8 cellular contexts compared by ENCODE assay signal in genomic region chr14:73789996-73790581, GRCh38.
DNase-seq lines count a peak whose midpoint lies in the region; ATAC-seq and TF ChIP-seq lines count a peak whose summit lies in the region.

No MANE protein-coding gene starts in this region.

- peak; percentile 29 for ATAC-seq in Right ventricle myocardium superior (ENCODE audit: poor library complexity)
- ATAC-seq in GM19452 (IDR thresholded peaks at IDR 0.05; ENCODE audit: unreplicated experiment) = no peak

- H3K27ac ChIP-seq in CD4-positive, alpha-beta memory T cell (ENCODE audit: low read depth, low read length) = no peak overlapping the region

- peaks cover 33% of the 10 kb centered on the region for H3K4me1 ChIP-seq in CD4-positive, alpha-beta memory T cell (ENCODE audit: insufficient read depth, low read length)
- H3K4me1 ChIP-seq in adipocyte (ENCODE audit: control insufficient read depth, insufficient read depth, low read length) = peaks cover 47% of the 10 kb centered on the region

- no peak overlapping the region for H3K4me3 ChIP-seq in CD4-positive, alpha-beta memory T cell (ENCODE audit: low read length in 2 of 2)
- H3K4me3 ChIP-seq in adipocyte (ENCODE audit: low read length) = peak overlapping the region; percentile 20

- POLR2A ChIA-PET in CD4-positive, alpha-beta memory T cell (lab: Charles Lee; ENCODE audit: partially characterized antibody) = interaction anchor here (7.2 to 8.5 kb wide), 3 partner anchors 16 to 47 kb away, joined by 136 to 465 read pairs (median 148); a partner anchor contains a TSS
- POLR2A ChIA-PET in HEK293T (lab: Yijun Ruan, JAX) = interaction anchor here (5.8 kb wide), 1 partner anchor 31 kb away, joined by 49 read pairs; a partner anchor contains a TSS

- H3K9me3 ChIP-seq in CD4-positive, alpha-beta memory T cell (ENCODE audit: control insufficient read depth in 1 of 2, low read length in 2 of 2) = no peaks in the 10 kb centered on the region
- no peaks in the 10 kb centered on the region for H3K9me3 ChIP-seq in adipocyte (ENCODE audit: control insufficient read depth, low read length)

- peak overlapping the region; percentile 70 for H3K9ac ChIP-seq in adipocyte (ENCODE audit: low read length)

- H3K36me3 Mint-ChIP-seq in CD4-positive, alpha-beta memory T cell = peaks cover 0 to 15% of the 10 kb centered on the region in 2 donors

- no peaks in the 10 kb centered on the region for H3K36me3 ChIP-seq in CD4-positive, alpha-beta memory T cell (ENCODE audit: insufficient read depth, low read length)
- H3K36me3 ChIP-seq in adipocyte (ENCODE audit: control insufficient read depth, insufficient read depth, low read length, severe bottlenecking) = no peaks in the 10 kb centered on the region

- H3K9me3 Mint-ChIP-seq in CD4-positive, alpha-beta memory T cell = peaks cover 0 to 2% (median 0%) of the 10 kb centered on the region in 8 donors

- intact Hi-C loops in CD4-positive, alpha-beta memory T cell (cut with micrococcal nuclease) = loop anchor here (5.0 kb wide), 1 partner anchor 78 kb away; the partner anchor contains the start of gene PNMA1
- intact Hi-C loops in Right ventricle myocardium superior (cut with DNase I) = loop anchor here (5.0 to 10.0 kb wide), 2 partner anchors 38 to 65 kb away; no protein-coding TSS in a partner anchor

- no peaks in the 10 kb centered on the region for H3K27me3 ChIP-seq in CD4-positive, alpha-beta memory T cell (ENCODE audit: insufficient read depth, low read length)
- H3K27me3 ChIP-seq in adipocyte (replicated peaks; ENCODE audit: control insufficient read depth, insufficient read depth, low read length) = no peaks in the 10 kb centered on the region

- no peaks in the 10 kb centered on the region for H3K27me3 Mint-ChIP-seq in CD4-positive, alpha-beta memory T cell

- no peak for DNase-seq in CD4-positive, alpha-beta memory T cell
- DNase-seq in adipocyte (ENCODE audit: low read depth) (peak; percentile 85), Right ventricle myocardium superior (peak; percentile 73), retina (peak; percentile 52), HEK293T (ENCODE audit: extremely low spot score) (no peak), NCI-H524 (lab: John Stamatoyannopoulos, UW) (no peak), DMS 273 treated with DMSO at 0.1 percent for 48 hours (lab: John Stamatoyannopoulos, UW) (no peak)

- peak overlapping the region in 2 of 8 donors; percentile 20 to 39 for H3K4me3 Mint-ChIP-seq in CD4-positive, alpha-beta memory T cell

- H3K4me1 Mint-ChIP-seq in CD4-positive, alpha-beta memory T cell = peaks cover 27 to 40% (median 33%) of the 10 kb centered on the region in 4 donors

- CTCF ChIA-PET in CD4-positive, alpha-beta memory T cell (lab: Charles Lee; ENCODE audit: partially characterized antibody) = interaction anchor here (0.6 to 6.7 kb wide), 4 partner anchors 8 to 62 kb away, joined by 3 to 75 read pairs (median 22); a partner anchor contains a TSS
- CTCF ChIA-PET in HEK293T (lab: Yijun Ruan, JAX) = interaction anchor here (0.6 to 1.0 kb wide), 2 partner anchors 11 to 61 kb away, joined by 3 read pairs; no protein-coding TSS in a partner anchor

- peak overlapping the region; percentile 15 to 99 (median 73) for H3K27ac Mint-ChIP-seq in CD4-positive, alpha-beta memory T cell

TF ChIP-seq in HEK293T, 16 proteins besides CTCF, POLR2A, EP300 and RAD21:
- TF ChIP-seq FOXA1 (IDR thresholded peaks at IDR 0.05) = no peak
- no peak for TF ChIP-seq L3MBTL2 (conservative IDR thresholded peaks at IDR 0.05)
- TF ChIP-seq BHLHE40 (IDR thresholded peaks at IDR 0.05; ENCODE audit: borderline replicate concordance) = no peak
- no peak for TF ChIP-seq LEF1 (IDR thresholded peaks at IDR 0.05; ENCODE audit: borderline replicate concordance)
- TF ChIP-seq SP1 (IDR thresholded peaks at IDR 0.05) = no peak
- no peak for TF ChIP-seq HDGF (IDR thresholded peaks at IDR 0.05; ENCODE audit: borderline replicate concordance)
- no peak for TF ChIP-seq FOXM1 (IDR thresholded peaks at IDR 0.05; ENCODE audit: borderline replicate concordance)

Comparison
In these comparisons a context has a peak if more than half of its experiments do, and no peak if none do; other contexts are left out.
1. DNase-seq: peak in adipocyte (single experiment), Right ventricle myocardium superior (single experiment) and retina (single experiment); none in CD4-positive, alpha-beta memory T cell (0 of 5), HEK293T (single experiment), NCI-H524 (0 of 2) and DMS 273 treated with DMSO at 0.1 percent for 48 hours (single experiment).